Comparison of ENCODE assay signal across 24 cellular contexts in genomic region chr3:105399611-105400010, GRCh38. TPM values are rescaled to one million over a fixed set of nuclear protein-coding genes. Genes with fewer than 3 reads are reported as not detected.
A peak's percentile ranks its signal among the peaks of the same experiment; 100 is the strongest.
DNase-seq lines count a peak whose midpoint lies in the region; ATAC-seq, FAIRE-seq and TF ChIP-seq lines count a peak whose summit lies in the region.
"Had no signal": no experiment of that assay in that cellular context is flagged by ENCODE, and none has a peak within 500 bp of the region (broad histone marks: within the 10 kb centered on the region; RNA-seq: fewer than 3 reads in every experiment).

No MANE protein-coding gene starts in this region.

- peaks cover 19% of the 10 kb centered on the region for H3F3A ChIP-seq in smooth muscle cell (ENCODE audit: low read depth)

- peaks cover 33 to 58% of the 10 kb centered on the region in 2 experiments for H3K4me1 ChIP-seq in HCT116 (ENCODE audit: control insufficient read depth in 1 of 2, insufficient read depth in 2 of 2, low read length in 2 of 2)
- peaks cover 15% of the 10 kb centered on the region for H3K4me1 ChIP-seq in smooth muscle cell (ENCODE audit: low read depth)
- H3K4me1 ChIP-seq: lower lobe of right lung had no signal

- H3K9me2 ChIP-seq in HCT116 (ENCODE audit: insufficient read depth) = no peaks in the 10 kb centered on the region

- 0 out of 4 replicates have a peak overlapping the region, but pooled peaks of 1 of the 2 experiments have one; percentile 2 for H3K4me3 ChIP-seq in HCT116 (replicated peaks in 1 of 2; ENCODE audit: low read depth in 1 of 2, low read length in 2 of 2)
- no peak overlapping the region for H3K4me3 ChIP-seq in astrocyte of the spinal cord (ENCODE audit: low read depth, low read length)
- H3K4me3 ChIP-seq in smooth muscle cell = no peak overlapping the region
- H3K4me3 ChIP-seq: lower lobe of right lung, SJSA1, stomach had no signal

- H3K9me3 ChIP-seq in HCT116 (ENCODE audit: control insufficient read depth in 1 of 2, insufficient read depth in 1 of 2, low read depth in 1 of 2, low read length in 2 of 2) = peaks cover 0 to 4% of the 10 kb centered on the region in 2 experiments; a peak in 1 of 4 replicates
- H3K9me3 ChIP-seq in smooth muscle cell (replicated peaks; ENCODE audit: low read depth) = no peaks in the 10 kb centered on the region
- H3K9me3 ChIP-seq: lower lobe of right lung had no signal

- no peaks in the 10 kb centered on the region for H4K20me1 ChIP-seq in HCT116 (ENCODE audit: insufficient read depth)
- H4K20me1 ChIP-seq in smooth muscle cell (ENCODE audit: low read depth) = no peaks in the 10 kb centered on the region

- POLR2A ChIA-PET in HCT116 (lab: Charles Lee) = no interaction called here

- H3K9ac ChIP-seq in HCT116 (ENCODE audit: low read length) (peak overlapping the region; percentile 40), smooth muscle cell (ENCODE audit: low read depth) (no peak overlapping the region)

- in situ Hi-C loops in astrocyte of the spinal cord (cut with HindIII; ENCODE audit: low sequenced_read_pairs) = no loop called here

- H3K36me3 ChIP-seq in HCT116 (ENCODE audit: control insufficient read depth in 1 of 2, insufficient read depth in 2 of 2, low read length in 2 of 2) (no peaks in the 10 kb centered on the region), smooth muscle cell (ENCODE audit: low read depth) (peaks cover 6% of the 10 kb centered on the region)
- H3K36me3 ChIP-seq: lower lobe of right lung had no signal

- TF ChIP-seq CTCF in HCT116 (IDR thresholded peaks at IDR 0.05 in 2 of 3, conservative IDR thresholded peaks at IDR 0.05 in 1 of 3; ENCODE audit: borderline replicate concordance in 1 of 3, insufficient read depth in 1 of 3, low read depth in 2 of 3, low read length in 2 of 3) (no peak), astrocyte of the spinal cord (IDR thresholded peaks at IDR 0.05; ENCODE audit: low read depth, low read length) (no peak), smooth muscle cell (IDR thresholded peaks at IDR 0.05; ENCODE audit: borderline replicate concordance, insufficient read depth, poor library complexity, severe bottlenecking) (no peak)

- CTCF ChIA-PET in HCT116 (lab: Charles Lee) = no interaction called here

- H3K27me3 ChIP-seq in HCT116 (ENCODE audit: insufficient read depth, low read length) = no peaks in the 10 kb centered on the region
- H3K27me3 ChIP-seq in smooth muscle cell (ENCODE audit: low read depth) = no peaks in the 10 kb centered on the region
- H3K27me3 ChIP-seq: SJSA1, stomach had no signal

- intact Hi-C loops in HCT116 (cut with micrococcal nuclease) = loop anchor here (2.0 kb wide), 1 partner anchor 31 kb away; no protein-coding TSS in a partner anchor

- H3K27ac ChIP-seq in HCT116 (ENCODE audit: low read depth, low read length) (peak overlapping the region; percentile 87; the same call in 1 of the 2 replicates), smooth muscle cell (ENCODE audit: low read depth) (peak overlapping the region; percentile 99)
- H3K27ac ChIP-seq: lower lobe of right lung, SJSA1, stomach had no signal

- ATAC-seq in HCT116 = no peak
- ATAC-seq: activated T-cell treated with anti-CD3 and anti-CD28 coated beads, Interleukin-2, amount 50 U/mL, for 72 hours; lower lobe of right lung; right cardiac atrium had no signal

- H3K4me2 ChIP-seq in HCT116 (ENCODE audit: low read length) (peak overlapping the region; percentile 86), smooth muscle cell (peak overlapping the region; percentile 15)

- H3K79me2 ChIP-seq in HCT116 (ENCODE audit: insufficient read depth, low read length) (peaks cover 63% of the 10 kb centered on the region), smooth muscle cell (ENCODE audit: low read depth) (peaks cover 96% of the 10 kb centered on the region)

- 24% methylated on average over 1 of the region's 1 CpG for WGBS in smooth muscle cell (ENCODE audit: low lambda C conversion rate)

- DNase-seq in HCT116 (ENCODE audit: low read depth, low spot score) (no peak), astrocyte of the spinal cord (ENCODE audit: low read depth, low spot score) (peak; percentile 23), smooth muscle cell (lab: John Stamatoyannopoulos, UW; ENCODE audit: unreplicated experiment) (no peak), HTR-8/SVneo (ENCODE audit: insufficient read length, low spot score) (no peak), NCI-H524 treated with DMSO at 0.1 percent for 48 hours (lab: John Stamatoyannopoulos, UW) (no peak), ecto neural progenitor cell (ENCODE audit: low spot score) (no peak)
- DNase-seq: activated CD4-positive, alpha-beta T cell treated with anti-CD3 and anti-CD28 coated beads for 4 hours; activated naive CD4-positive, alpha-beta T cell treated with anti-CD3 and anti-CD28 coated beads for 36 hours; activated T-cell treated with anti-CD3 and anti-CD28 coated beads, Interleukin-2, amount 50 U/mL, for 72 hours; amniotic stem cell; DMS 273 treated with DMSO at 0.1 percent for 48 hours; foreskin fibroblast; HCEC 1CT; islet precursor cell; KG1; lower lobe of right lung; NCI-H1694 treated with DMSO at 0.1 percent for 48 hours; NCI-H2227 treated with DMSO at 0.1 percent for 48 hours; NCI-H82; occipital lobe; right cardiac atrium; stomach had no signal

- no peak overlapping the region for H2AFZ ChIP-seq in HCT116 (ENCODE audit: low read depth, low read length, poor library complexity, severe bottlenecking)
- H2AFZ ChIP-seq in smooth muscle cell (ENCODE audit: low read depth) = no peak overlapping the region

- no peak for TF ChIP-seq POLR2A in HCT116 (IDR thresholded peaks at IDR 0.05; ENCODE audit: borderline replicate concordance, extremely low read depth, insufficient read depth, insufficient read length)

- RAD21 ChIA-PET in HCT116 (lab: Charles Lee; ENCODE audit: low non-redundant PET in 1 of 2, low total read pairs in 2 of 2, uncharacterized antibody in 2 of 2, unreplicated experiment in 2 of 2) = no interaction called here

- no TSS peak for BruUV-seq in HCT116 (replicated peaks; lab: Mats Ljungman, UMichigan)

- FAIRE-seq in islet of Langerhans (lab: Jason Lieb, UNC) (peak; percentile 17), HTR-8/SVneo (lab: Jason Lieb, UNC) (no peak)

- no peak for TF ChIP-seq RAD21 in HCT116 (IDR thresholded peaks at IDR 0.05; ENCODE audit: low read depth)

TF ChIP-seq in HCT116, 20 proteins besides CTCF, POLR2A, EP300 and RAD21:
- TF ChIP-seq POLR2AphosphoS5 (IDR thresholded peaks at IDR 0.05; ENCODE audit: low read depth, low read length) (no peak), ZBTB33 (IDR thresholded peaks at IDR 0.05; ENCODE audit: extremely low read depth, insufficient replicate concordance, low read length) (no peak), ATF3 (IDR thresholded peaks at IDR 0.05) (no peak), JUND (IDR thresholded peaks at IDR 0.05) (no peak), ZFX (IDR thresholded peaks at IDR 0.05) (no peak), SRF (IDR thresholded peaks at IDR 0.05; ENCODE audit: low read depth) (no peak), FOSL1 (IDR thresholded peaks at IDR 0.05; ENCODE audit: low read depth) (no peak), SP1 (IDR thresholded peaks at IDR 0.05; ENCODE audit: low read depth) (no peak), SIN3A (IDR thresholded peaks at IDR 0.05; ENCODE audit: low read depth) (no peak), TCF7L2 (IDR thresholded peaks at IDR 0.05; ENCODE audit: borderline replicate concordance, extremely low read depth, insufficient read depth, insufficient read length) (no peak), MAX (IDR thresholded peaks at IDR 0.05) (no peak)

RNA-seq across cellular contexts. Expression of gene ALCAM, which starts 32.9 kb away (rescaled TPM):
- 56.7 TPM for total RNA-seq in HCT116 (2021; ENCODE audit: unreplicated experiment)
- 41.7 and 41.9 TPM in 2 replicates for polyA plus RNA-seq in HCT116 (2012)
- 314 and 372 TPM in 2 replicates for total RNA-seq in smooth muscle cell
- 92.7 and 110 TPM in 2 replicates for polyA plus RNA-seq in smooth muscle cell
